ENCODE assay signal across 26 cellular contexts in genomic region chr11:62496676-62497075, GRCh38. TPM values are rescaled to one million over a fixed set of nuclear protein-coding genes. Genes with fewer than 3 reads are reported as not detected.
DNase-seq lines count a peak whose midpoint lies in the region; ATAC-seq, FAIRE-seq and TF ChIP-seq lines count a peak whose summit lies in the region.
"Had no signal": no experiment of that assay in that cellular context is flagged by ENCODE, and none has a peak within 500 bp of the region (broad histone marks: within the 10 kb centered on the region; RNA-seq: fewer than 3 reads in every experiment).

No MANE protein-coding gene starts in this region.

- dilution Hi-C loops in endothelial cell of umbilical vein (cut with MboI; ENCODE audit: extremely low pct_ligation_motif_present, low sequenced_read_pairs) = no loop called here

- H3K27ac ChIP-seq in PC-3 (ENCODE audit: low read length) (peak overlapping the region; percentile 26), endothelial cell of umbilical vein (ENCODE audit: insufficient read depth, low read depth, low read length) (peak overlapping the region; percentile 58), gastrocnemius medialis (peak overlapping the region; percentile 67 to 83 (median 80))
- H3K27ac ChIP-seq: BLaER1, dorsolateral prefrontal cortex, prostate gland, thyroid gland had no signal

- peaks cover 0 to 2% (median 0%) of the 10 kb centered on the region in 7 donors for H3K9me3 Mint-ChIP-seq in CD14-positive monocyte
- H3K9me3 Mint-ChIP-seq: activated naive CD8-positive, alpha-beta T cell treated with anti-CD3 and anti-CD28 coated beads, Interleukin-2, amount 10 ng/mL, durations not matched to agents 7 days and 5 days; stimulated activated naive CD8-positive, alpha-beta T cell treated with anti-CD3 and anti-CD28 coated beads, Interleukin-15, Interleukin-2, amounts not matched to agents 100 ng/mL and 50 ng/mL, for 24 hours had no signal

- H3K4me1 ChIP-seq in PC-3 (ENCODE audit: insufficient read depth, low read length) = peaks cover 34% of the 10 kb centered on the region
- peaks cover 20% of the 10 kb centered on the region for H3K4me1 ChIP-seq in endothelial cell of umbilical vein (ENCODE audit: control insufficient read depth, extremely low read depth, insufficient read depth, low read length)
- H3K4me1 ChIP-seq in gastrocnemius medialis = peaks cover 27 to 47% of the 10 kb centered on the region in 2 donors
- H3K4me1 ChIP-seq: HAP-1 had no signal

- POLR2A ChIA-PET in PC-3 (lab: Charles Lee; ENCODE audit: unreplicated experiment) (no interaction called here), endothelial cell of umbilical vein (lab: Charles Lee) (no interaction called here)

- H3K27ac Mint-ChIP-seq in CD14-positive monocyte = peak overlapping the region; percentile 93 to 98 (median 98)
- H3K27ac Mint-ChIP-seq: activated CD4-positive, alpha-beta T cell treated with anti-CD3 and anti-CD28 coated beads for 36 hours; activated naive CD8-positive, alpha-beta T cell treated with anti-CD3 and anti-CD28 coated beads, Interleukin-2, amount 10 ng/mL, durations not matched to agents 7 days and 5 days; stimulated activated naive CD8-positive, alpha-beta T cell treated with anti-CD3 and anti-CD28 coated beads, Interleukin-15, Interleukin-2, amounts not matched to agents 100 ng/mL and 50 ng/mL, for 24 hours had no signal

- peaks cover 0 to 7% of the 10 kb centered on the region in 2 donors for H3K36me3 Mint-ChIP-seq in CD14-positive monocyte
- H3K36me3 Mint-ChIP-seq: activated naive CD8-positive, alpha-beta T cell treated with anti-CD3 and anti-CD28 coated beads, Interleukin-2, amount 10 ng/mL, durations not matched to agents 7 days and 5 days had no signal

- intact Hi-C loops in CD14-positive monocyte (cut with micrococcal nuclease) (loop anchor here in 1 of 2 donors (2.0 to 5.0 kb wide), 2 partner anchors 46 to 70 kb away; no protein-coding TSS in a partner anchor), PC-3 (cut with micrococcal nuclease) (loop anchor here (1.0 kb wide), 5 partner anchors 12 to 101 kb away; no protein-coding TSS in a partner anchor), endothelial cell of umbilical vein (cut with micrococcal nuclease) (loop anchor here (1.0 to 2.0 kb wide), 4 partner anchors 12 to 72 kb away; no protein-coding TSS in a partner anchor), gastrocnemius medialis (cut with DNase I; ENCODE audit: low total_unique reads) (loop anchor here (1.0 kb wide), 2 partner anchors 46 to 64 kb away; no protein-coding TSS in a partner anchor)

- FAIRE-seq in endothelial cell of umbilical vein (lab: Jason Lieb, UNC) = no peak
- FAIRE-seq: GM19239 had no signal

- no peak for ATAC-seq in PC-3
- no peak for ATAC-seq in gastrocnemius medialis
- ATAC-seq in HG03378 (IDR thresholded peaks at IDR 0.05; ENCODE audit: unreplicated experiment) = no peak

- H3K36me3 ChIP-seq in PC-3 (ENCODE audit: low read depth, low read length) (no peaks in the 10 kb centered on the region), endothelial cell of umbilical vein (ENCODE audit: control insufficient read depth in 2 of 2, extremely low read depth in 1 of 2, insufficient read depth in 2 of 2, low read length in 2 of 2) (no peaks in the 10 kb centered on the region), gastrocnemius medialis (no peaks in the 10 kb centered on the region)
- H3K36me3 ChIP-seq: BLaER1, HAP-1, prostate gland, thyroid gland had no signal

- H3K4me3 ChIP-seq in PC-3 (ENCODE audit: low read length) (no peak overlapping the region), endothelial cell of umbilical vein (replicated peaks in 1 of 3; ENCODE audit: insufficient read depth in 1 of 3, low read depth in 1 of 3, low read length in 3 of 3) (no peak overlapping the region), gastrocnemius medialis (no peak overlapping the region)
- H3K4me3 ChIP-seq: BLaER1, dorsolateral prefrontal cortex, HAP-1, prostate gland, thyroid gland had no signal

- H3K79me2 ChIP-seq in PC-3 (ENCODE audit: low read length) = no peaks in the 10 kb centered on the region
- no peaks in the 10 kb centered on the region for H3K79me2 ChIP-seq in endothelial cell of umbilical vein (ENCODE audit: control insufficient read depth, insufficient read depth, low read length)

- CTCF ChIA-PET in PC-3 (lab: Charles Lee) (interaction anchor here (0.5 to 2.3 kb wide), 10 partner anchors 9 to 101 kb away, joined by 3 to 20 read pairs (median 7); no protein-coding TSS in a partner anchor), endothelial cell of umbilical vein (lab: Charles Lee) (interaction anchor here (1.0 to 2.0 kb wide), 10 partner anchors 9 to 77 kb away, joined by 3 to 21 read pairs (median 6); no protein-coding TSS in a partner anchor)

- BruUV-seq in PC-3 (replicated peaks; lab: Mats Ljungman, UMichigan) (no TSS peak), endothelial cell of umbilical vein (replicated peaks; lab: Mats Ljungman, UMichigan) (no TSS peak)

- DNase-seq in CD14-positive monocyte (ENCODE audit: low spot score) (no peak), PC-3 (no peak), endothelial cell of umbilical vein (ENCODE audit: low read depth, low spot score) (no peak), gastrocnemius medialis (no peak), foreskin melanocyte (no peak), epidermal melanocyte (ENCODE audit: insufficient read length, low spot score) (no peak)
- DNase-seq: activated effector memory CD4-positive, alpha-beta T cell treated with Interleukin-2 at 50 U/mL for 16 hours; activated naive CD8-positive, alpha-beta T cell treated with anti-CD3 and anti-CD28 coated beads, Interleukin-2, amount 10 ng/mL, durations not matched to agents 7 days and 5 days; activated T-cell treated with anti-CD3 and anti-CD28 coated beads for 4 hours; COR-L47; GDM1; Karpas-422; left cardiac atrium; NCI-H1436 treated with DMSO at 0.1 percent for 48 hours; NCI-H2107; NCI-H446 treated with DMSO at 0.1 percent for 48 hours; SHP77 had no signal

- no peaks in the 10 kb centered on the region for H4K20me1 ChIP-seq in PC-3 (ENCODE audit: low read length)
- no peaks in the 10 kb centered on the region for H4K20me1 ChIP-seq in endothelial cell of umbilical vein (replicated peaks; ENCODE audit: control insufficient read depth, extremely low read depth, insufficient read depth, low read length)
- H4K20me1 ChIP-seq: BLaER1 had no signal

- H3K9me3 ChIP-seq in PC-3 (ENCODE audit: low read length) (no peaks in the 10 kb centered on the region), endothelial cell of umbilical vein (replicated peaks; ENCODE audit: control insufficient read depth, insufficient read depth, low read length) (no peaks in the 10 kb centered on the region), gastrocnemius medialis (no peaks in the 10 kb centered on the region)
- H3K9me3 ChIP-seq: BLaER1, HAP-1, prostate gland, thyroid gland had no signal

- no peaks in the 10 kb centered on the region for H3F3A ChIP-seq in PC-3 (ENCODE audit: low read length, unreplicated experiment)

- H3K4me2 ChIP-seq in PC-3 (ENCODE audit: low read length) (peak overlapping the region; percentile 21; the same call in 1 of the 2 replicates), endothelial cell of umbilical vein (ENCODE audit: insufficient read depth, low read length) (no peak overlapping the region)
- H3K4me2 ChIP-seq: BLaER1 had no signal

- TF ChIP-seq POLR2A in endothelial cell of umbilical vein (IDR thresholded peaks at IDR 0.05; ENCODE audit: low read depth, low read length) = no peak
- TF ChIP-seq POLR2A in gastrocnemius medialis (IDR thresholded peaks at IDR 0.05) = no peak

- no peaks in the 10 kb centered on the region for H3K9me2 ChIP-seq in PC-3 (replicated peaks; ENCODE audit: low read length)

- no peaks in the 10 kb centered on the region for H3K9me1 ChIP-seq in endothelial cell of umbilical vein (replicated peaks; ENCODE audit: control insufficient read depth, extremely low read depth, insufficient read depth, low read length)

- peaks cover 0 to 3% (median 0%) of the 10 kb centered on the region in 3 donors for H3K27me3 Mint-ChIP-seq in CD14-positive monocyte (ENCODE audit: low read depth in 3 of 3)

- H2AFZ ChIP-seq in PC-3 (ENCODE audit: low read length) = 0 out of 2 replicates have a peak overlapping the region, but pooled peaks have one; percentile 1
- no peak overlapping the region for H2AFZ ChIP-seq in endothelial cell of umbilical vein (ENCODE audit: low read depth, low read length)

- H3K27me3 ChIP-seq in PC-3 (ENCODE audit: low read length) = no peaks in the 10 kb centered on the region
- no peaks in the 10 kb centered on the region for H3K27me3 ChIP-seq in endothelial cell of umbilical vein (ENCODE audit: control insufficient read depth in 2 of 2, insufficient read depth in 2 of 2, low read length in 2 of 2)
- no peaks in the 10 kb centered on the region for H3K27me3 ChIP-seq in gastrocnemius medialis
- H3K27me3 ChIP-seq: BLaER1, thyroid gland had no signal

- no peak overlapping the region for H3K4me3 Mint-ChIP-seq in CD14-positive monocyte
- H3K4me3 Mint-ChIP-seq: activated CD4-positive, alpha-beta T cell treated with anti-CD3 and anti-CD28 coated beads for 36 hours; activated naive CD8-positive, alpha-beta T cell treated with anti-CD3 and anti-CD28 coated beads, Interleukin-2, amount 10 ng/mL, durations not matched to agents 7 days and 5 days; stimulated activated naive CD8-positive, alpha-beta T cell treated with anti-CD3 and anti-CD28 coated beads, Interleukin-15, Interleukin-2, amounts not matched to agents 100 ng/mL and 50 ng/mL, for 24 hours had no signal

- H3K9ac ChIP-seq in PC-3 (ENCODE audit: low read length) (no peak overlapping the region), endothelial cell of umbilical vein (replicated peaks; ENCODE audit: extremely low read depth, insufficient read depth, low read length) (no peak overlapping the region)
- H3K9ac ChIP-seq: BLaER1 had no signal

- TF ChIP-seq CTCF in CD14-positive monocyte (IDR thresholded peaks at IDR 0.05) = no peak
- TF ChIP-seq CTCF in PC-3 (conservative IDR thresholded peaks at IDR 0.05; ENCODE audit: low read depth, low read length) = no peak
- TF ChIP-seq CTCF in endothelial cell of umbilical vein (IDR thresholded peaks at IDR 0.05; ENCODE audit: extremely low read depth in 1 of 2, insufficient read depth in 1 of 2, low read depth in 1 of 2, low read length in 2 of 2) = no peak
- no peak for TF ChIP-seq CTCF in gastrocnemius medialis (IDR thresholded peaks at IDR 0.05 in 4 of 5, conservative IDR thresholded peaks at IDR 0.05 in 1 of 5)

- peaks cover 54% of the 10 kb centered on the region for H3K4me1 Mint-ChIP-seq in CD14-positive monocyte

- in situ Hi-C loops in gastrocnemius medialis (cut with MboI; ENCODE audit: low sequenced_read_pairs in 4 of 4) = loop anchor here in 3 of 4 donors (5.0 to 10.0 kb wide), 3 partner anchors 41 to 66 kb away; no protein-coding TSS in a partner anchor

RNA-seq across cellular contexts. Expression of gene AHNAK, which starts 49.9 kb away (rescaled TPM):
- 100 to 1,000 TPM in 1 of 2 donors, 10 to 100 TPM in 1; 80.0 to 103 TPM for polyA plus RNA-seq in CD14-positive monocyte
- total RNA-seq in PC-3 (2014; rRNA removed) = 287 and 383 TPM in 2 replicates
- total RNA-seq in endothelial cell of umbilical vein = 381 and 436 TPM in 2 replicates
- polyA plus RNA-seq in endothelial cell of umbilical vein = 25.1 and 35.2 TPM in 2 replicates
- polyA plus RNA-seq in endothelial cell of umbilical vein (2011; cell fraction: cytosol; rRNA removed) = 46.3 and 51.8 TPM in 2 replicates
- polyA plus RNA-seq in endothelial cell of umbilical vein (2011; cell fraction: nucleus; rRNA removed) = 322 and 346 TPM in 2 replicates
- polyA plus RNA-seq in endothelial cell of umbilical vein (2012) = 223 and 321 TPM in 2 replicates
- polyA minus RNA-seq in endothelial cell of umbilical vein = 219 and 258 TPM in 2 replicates
- polyA minus RNA-seq in endothelial cell of umbilical vein (2011; cell fraction: cytosol; rRNA and poly(A)+ RNA removed) = 78.7 TPM
- polyA minus RNA-seq in endothelial cell of umbilical vein (2011; cell fraction: nucleus; rRNA and poly(A)+ RNA removed) = 446 and 550 TPM in 2 replicates
- 1,000 to 10,000 TPM in 1 of 4 donors, 100 to 1,000 TPM in 3; 374 to 1,261 (median 571) TPM for total RNA-seq in gastrocnemius medialis

Comparison
In these comparisons a context has a peak if more than half of its experiments do, and no peak if none do; other contexts are left out.
1. H3K27ac ChIP-seq: peak in every context shown above with its lines; median percentile 80 in gastrocnemius medialis; 58 in endothelial cell of umbilical vein; 26 in PC-3.